ENCODE assay signal across 26 cellular contexts in genomic region chr10:126061526-126061925, GRCh38.
DNase-seq lines count a peak whose midpoint lies in the region; ATAC-seq and TF ChIP-seq lines count a peak whose summit lies in the region.
"Had no signal": no experiment of that assay in that cellular context is flagged by ENCODE, and none has a peak within 500 bp of the region (broad histone marks: within the 10 kb centered on the region; RNA-seq: fewer than 3 reads in every experiment).

No MANE protein-coding gene starts in this region.

- intact Hi-C loops in Calu3 (cut with micrococcal nuclease; ENCODE audit: unreplicated experiment) (no loop called here), left lung (cut with DNase I) (no loop called here)

- no peaks in the 10 kb centered on the region for H3K27me3 Mint-ChIP-seq in Calu3 (ENCODE audit: unreplicated experiment)
- H3K27me3 Mint-ChIP-seq: activated CD4-positive, alpha-beta T cell treated with anti-CD3 and anti-CD28 coated beads, Interleukin-2, amount 10 ng/mL, durations not matched to agents 24 days and 14 days had no signal

- H3K36me3 ChIP-seq in SJCRH30, result no peaks in the 10 kb centered on the region
- H3K36me3 ChIP-seq in skeletal muscle tissue (ENCODE audit: control insufficient read depth in 3 of 3, insufficient read depth in 3 of 3, low read length in 3 of 3), result no peaks in the 10 kb centered on the region
- no peaks in the 10 kb centered on the region for H3K36me3 ChIP-seq in left lung
- H3K36me3 ChIP-seq: adrenal gland, colonic mucosa, uterus had no signal

- TF ChIP-seq CTCF in Calu3 (IDR thresholded peaks at IDR 0.05; ENCODE audit: unreplicated experiment), result no peak
- TF ChIP-seq CTCF in fibroblast of the aortic adventitia (IDR thresholded peaks at IDR 0.05; ENCODE audit: insufficient read depth, low read length), result no peak
- TF ChIP-seq CTCF in left lung (IDR thresholded peaks at IDR 0.05), result no peak

- H3K9me3 ChIP-seq in SJCRH30 (replicated peaks) (no peaks in the 10 kb centered on the region), skeletal muscle tissue (ENCODE audit: control insufficient read depth in 3 of 3, low read length in 3 of 3) (no peaks in the 10 kb centered on the region), left lung (no peaks in the 10 kb centered on the region)
- H3K9me3 ChIP-seq: adrenal gland, colonic mucosa, uterus had no signal

- CTCF ChIA-PET in Calu3 (lab: Charles Lee), result no interaction called here

- H3K4me3 ChIP-seq in SJCRH30, result no peak overlapping the region
- H3K4me3 ChIP-seq in fibroblast of the aortic adventitia (ENCODE audit: low read depth, low read length), result no peak overlapping the region
- H3K4me3 ChIP-seq in skeletal muscle tissue (ENCODE audit: low read length in 3 of 3), result no peak overlapping the region
- H3K4me3 ChIP-seq in left lung, result no peak overlapping the region
- H3K4me3 ChIP-seq: adrenal gland, colonic mucosa, uterus had no signal

- H3K27ac ChIP-seq in SJCRH30 (peak overlapping the region; percentile 99), skeletal muscle tissue (ENCODE audit: low read depth, low read length) (peak overlapping the region; percentile 86), left lung (no peak overlapping the region)
- H3K27ac ChIP-seq: colonic mucosa, uterus, VCaP had no signal

- H3K9me3 Mint-ChIP-seq in Calu3 (ENCODE audit: low read depth, unreplicated experiment), result no peaks in the 10 kb centered on the region
- H3K9me3 Mint-ChIP-seq: activated CD4-positive, alpha-beta T cell treated with anti-CD3 and anti-CD28 coated beads, Interleukin-2, amount 10 ng/mL, durations not matched to agents 24 days and 14 days; natural killer cell; T-helper 2 cell treated with Interferon-gamma antibody and Interleukin-4, amounts not matched to agents 5 μg/mL and 100 μg/mL, for 36 hours had no signal

- no peak for ATAC-seq in left lung
- ATAC-seq: HepG2, natural killer cell had no signal

- H3K4me1 Mint-ChIP-seq in Calu3 (ENCODE audit: low read depth, unreplicated experiment), result peaks cover 16% of the 10 kb centered on the region
- H3K4me1 Mint-ChIP-seq: activated CD4-positive, alpha-beta T cell treated with anti-CD3 and anti-CD28 coated beads, Interleukin-2, amount 10 ng/mL, durations not matched to agents 24 days and 14 days; CD14-positive monocyte; natural killer cell had no signal

- H3K4me3 Mint-ChIP-seq in Calu3 (ENCODE audit: low read depth, unreplicated experiment), result no peak overlapping the region
- H3K4me3 Mint-ChIP-seq: activated CD4-positive, alpha-beta T cell treated with anti-CD3 and anti-CD28 coated beads, Interleukin-2, amount 10 ng/mL, durations not matched to agents 24 days and 14 days; CD14-positive monocyte; natural killer cell; T-helper 2 cell treated with Interferon-gamma antibody and Interleukin-4, amounts not matched to agents 5 μg/mL and 100 μg/mL, for 36 hours had no signal

- H3K27ac Mint-ChIP-seq in Calu3 (ENCODE audit: unreplicated experiment), result peak overlapping the region; percentile 4
- H3K27ac Mint-ChIP-seq: activated CD4-positive, alpha-beta T cell treated with anti-CD3 and anti-CD28 coated beads, Interleukin-2, amount 10 ng/mL, durations not matched to agents 24 days and 14 days; natural killer cell; T-helper 2 cell treated with Interferon-gamma antibody and Interleukin-4, amounts not matched to agents 5 μg/mL and 100 μg/mL, for 36 hours had no signal

- H3K36me3 Mint-ChIP-seq in Calu3 (ENCODE audit: insufficient read depth, unreplicated experiment), result no peaks in the 10 kb centered on the region
- H3K36me3 Mint-ChIP-seq: CD14-positive monocyte, natural killer cell had no signal

- H3K4me1 ChIP-seq in SJCRH30 (peaks cover 22% of the 10 kb centered on the region), skeletal muscle tissue (ENCODE audit: control insufficient read depth in 3 of 3, insufficient read depth in 3 of 3, low read length in 3 of 3) (peaks cover 6 to 13% (median 8%) of the 10 kb centered on the region in 3 donors), left lung (peaks cover 0 to 8% of the 10 kb centered on the region in 2 donors)
- H3K4me1 ChIP-seq: colonic mucosa, uterus had no signal

- no peak overlapping the region for H3K9ac ChIP-seq in skeletal muscle tissue (ENCODE audit: low read depth in 1 of 3, low read length in 3 of 3)

- H3K27me3 ChIP-seq in SJCRH30, result no peaks in the 10 kb centered on the region
- H3K27me3 ChIP-seq in skeletal muscle tissue (ENCODE audit: control insufficient read depth in 3 of 3, insufficient read depth in 3 of 3, low read length in 3 of 3), result peaks cover 0 to 8% (median 0%) of the 10 kb centered on the region in 3 donors
- H3K27me3 ChIP-seq in left lung, result peaks cover 0 to 14% of the 10 kb centered on the region in 2 donors
- H3K27me3 ChIP-seq: adrenal gland, colonic mucosa, uterus had no signal

- no TSS peak for BruUV-seq in Calu3 (replicated peaks; lab: Mats Ljungman, UMichigan)

- DNase-seq in Calu3 (no peak), SJCRH30 (no peak), fibroblast of the aortic adventitia (ENCODE audit: low read depth) (peak; percentile 23), NCI-H2029 (lab: John Stamatoyannopoulos, UW) (no peak), retina (no peak), NCI-H2227 (lab: John Stamatoyannopoulos, UW; ENCODE audit: unreplicated experiment) (no peak), left lung (no peak)
- DNase-seq: activated CD4-positive, alpha-beta T cell treated with anti-CD3 and anti-CD28 coated beads, Interleukin-2, amount 10 ng/mL, durations not matched to agents 24 days and 14 days; activated naive CD4-positive, alpha-beta T cell treated with Interleukin-2 at 50 U/mL for 16 hours; activated T-cell treated with anti-CD3 and anti-CD28 coated beads, Interleukin-2, amount 50 U/mL, for 48 hours; adrenal gland; colonic mucosa; EL; head of caudate nucleus; natural killer cell; NCI-H1694; NCI-H2171 treated with DMSO at 0.1 percent for 48 hours; NCI-H526; stimulated activated CD4-positive, alpha-beta T cell treated with anti-CD3 and anti-CD28 coated beads, Interleukin-1b, Interleukin-23, amount 100 ng/mL, for 48 hours; substantia nigra; uterus had no signal

Comparison
In these comparisons a context has a peak if more than half of its experiments do, and no peak if none do; other contexts are left out.
1. H3K27ac ChIP-seq: peak in SJCRH30 (single experiment) and skeletal muscle tissue (single experiment); none in left lung (0 of 2).